ENCODE assay signal across 2 cellular contexts in the genomic region with DNA sequence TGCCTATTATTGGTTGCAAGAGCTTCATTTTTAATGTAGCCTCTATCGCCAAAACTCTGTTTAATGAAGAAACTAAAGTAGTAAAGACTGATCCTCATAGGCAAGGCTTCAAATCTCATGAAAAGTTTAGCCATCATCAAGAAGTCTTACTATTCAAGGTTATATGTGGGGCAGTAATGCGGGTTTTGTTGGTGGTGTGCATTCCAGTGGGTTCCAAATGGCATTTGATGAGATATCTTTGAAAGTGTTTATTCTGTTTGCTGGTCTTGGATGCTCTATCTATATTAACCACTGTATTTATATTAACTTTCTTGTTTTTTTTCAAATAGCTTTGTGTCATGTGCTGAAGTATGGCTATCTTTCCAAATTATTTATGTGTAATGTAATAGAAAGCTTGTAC.
TF ChIP-seq lines count a peak whose summit lies in the region.

No MANE protein-coding gene starts in this region.

TF ChIP-seq in SK-N-SH, 30 proteins besides CTCF, POLR2A, EP300 and RAD21 (continued from another document):
- TF ChIP-seq, protein P1, sequence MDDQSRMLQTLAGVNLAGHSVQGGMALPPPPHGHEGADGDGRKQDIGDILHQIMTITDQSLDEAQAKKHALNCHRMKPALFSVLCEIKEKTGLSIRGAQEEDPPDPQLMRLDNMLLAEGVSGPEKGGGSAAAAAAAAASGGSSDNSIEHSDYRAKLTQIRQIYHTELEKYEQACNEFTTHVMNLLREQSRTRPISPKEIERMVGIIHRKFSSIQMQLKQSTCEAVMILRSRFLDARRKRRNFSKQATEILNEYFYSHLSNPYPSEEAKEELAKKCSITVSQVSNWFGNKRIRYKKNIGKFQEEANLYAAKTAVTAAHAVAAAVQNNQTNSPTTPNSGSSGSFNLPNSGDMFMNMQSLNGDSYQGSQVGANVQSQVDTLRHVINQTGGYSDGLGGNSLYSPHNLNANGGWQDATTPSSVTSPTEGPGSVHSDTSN (IDR thresholded peaks at IDR 0.05): no peak
- no peak for TF ChIP-seq EZH2phosphoT487 (IDR thresholded peaks at IDR 0.05; ENCODE audit: borderline replicate concordance, low read depth)
- TF ChIP-seq, protein P2, sequence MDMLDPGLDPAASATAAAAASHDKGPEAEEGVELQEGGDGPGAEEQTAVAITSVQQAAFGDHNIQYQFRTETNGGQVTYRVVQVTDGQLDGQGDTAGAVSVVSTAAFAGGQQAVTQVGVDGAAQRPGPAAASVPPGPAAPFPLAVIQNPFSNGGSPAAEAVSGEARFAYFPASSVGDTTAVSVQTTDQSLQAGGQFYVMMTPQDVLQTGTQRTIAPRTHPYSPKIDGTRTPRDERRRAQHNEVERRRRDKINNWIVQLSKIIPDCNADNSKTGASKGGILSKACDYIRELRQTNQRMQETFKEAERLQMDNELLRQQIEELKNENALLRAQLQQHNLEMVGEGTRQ (IDR thresholded peaks at IDR 0.05; ENCODE audit: borderline replicate concordance, low read depth, low read length): no peak
- no peak for TF ChIP-seq MEF2A (IDR thresholded peaks at IDR 0.05; ENCODE audit: borderline replicate concordance, low read depth)
- TF ChIP-seq YY1 (IDR thresholded peaks at IDR 0.05; ENCODE audit: low read depth): no peak
- TF ChIP-seq, protein P3, sequence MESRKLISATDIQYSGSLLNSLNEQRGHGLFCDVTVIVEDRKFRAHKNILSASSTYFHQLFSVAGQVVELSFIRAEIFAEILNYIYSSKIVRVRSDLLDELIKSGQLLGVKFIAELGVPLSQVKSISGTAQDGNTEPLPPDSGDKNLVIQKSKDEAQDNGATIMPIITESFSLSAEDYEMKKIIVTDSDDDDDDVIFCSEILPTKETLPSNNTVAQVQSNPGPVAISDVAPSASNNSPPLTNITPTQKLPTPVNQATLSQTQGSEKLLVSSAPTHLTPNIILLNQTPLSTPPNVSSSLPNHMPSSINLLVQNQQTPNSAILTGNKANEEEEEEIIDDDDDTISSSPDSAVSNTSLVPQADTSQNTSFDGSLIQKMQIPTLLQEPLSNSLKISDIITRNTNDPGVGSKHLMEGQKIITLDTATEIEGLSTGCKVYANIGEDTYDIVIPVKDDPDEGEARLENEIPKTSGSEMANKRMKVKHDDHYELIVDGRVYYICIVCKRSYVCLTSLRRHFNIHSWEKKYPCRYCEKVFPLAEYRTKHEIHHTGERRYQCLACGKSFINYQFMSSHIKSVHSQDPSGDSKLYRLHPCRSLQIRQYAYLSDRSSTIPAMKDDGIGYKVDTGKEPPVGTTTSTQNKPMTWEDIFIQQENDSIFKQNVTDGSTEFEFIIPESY (IDR thresholded peaks at IDR 0.05; ENCODE audit: borderline replicate concordance, low read depth): no peak

TF ChIP-seq in SK-N-SH treated with all-trans-retinoic acid at 6 μM for 48 hours, 23 proteins besides CTCF, POLR2A, EP300 and RAD21 (continued from another document):
- no peak for TF ChIP-seq ESRRG (CRISPR knock-in tag; IDR thresholded peaks at IDR 0.05)
- TF ChIP-seq RARB (CRISPR knock-in tag; IDR thresholded peaks at IDR 0.05): no peak
